ENCODE assay signal across 8 cellular contexts in the genomic region with DNA sequence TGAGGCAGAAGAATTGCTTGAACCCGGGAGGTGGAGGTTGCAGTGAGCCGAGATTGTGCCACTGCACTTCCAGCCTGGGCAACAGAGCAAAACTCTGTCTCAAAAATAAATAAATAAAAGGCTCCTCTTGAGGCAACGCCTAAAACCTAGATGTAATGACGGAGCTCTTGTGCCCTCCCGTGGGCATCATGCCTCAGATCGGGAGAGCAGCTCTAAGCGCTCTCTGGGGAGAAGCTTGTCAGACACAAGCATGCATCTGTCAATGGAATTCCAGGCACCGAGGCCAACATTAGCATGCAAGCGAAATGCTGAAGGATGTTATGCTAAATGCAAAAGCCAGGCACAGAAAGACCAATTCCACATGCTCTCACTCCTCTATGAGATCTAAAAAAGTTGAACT. TPM values are rescaled to one million over a fixed set of nuclear protein-coding genes. Genes with fewer than 3 reads are reported as not detected.
DNase-seq lines count a peak whose midpoint lies in the region; ATAC-seq and TF ChIP-seq lines count a peak whose summit lies in the region.

No MANE protein-coding gene starts in this region.

- H4K20me1 ChIP-seq in IMR-90 (ENCODE audit: insufficient read depth, low read length), result no peaks in the 10 kb centered on the region
- H4K20me1 ChIP-seq in OCI-LY7 (ENCODE audit: insufficient read depth, low read length), result no peaks in the 10 kb centered on the region
- no peaks in the 10 kb centered on the region for H4K20me1 ChIP-seq in osteoblast (ENCODE audit: insufficient read depth, low read length)

- CTCF ChIA-PET in IMR-90 (lab: Yijun Ruan, JAX), result interaction anchor here (0.6 to 1.1 kb wide), 3 partner anchors 11 to 123 kb away, joined by 3 to 4 read pairs (median 3); no protein-coding TSS in a partner anchor
- CTCF ChIA-PET in OCI-LY7 (lab: Charles Lee; ENCODE audit: unreplicated experiment), result no interaction called here
- CTCF ChIA-PET in activated CD8-positive, alpha-beta T cell treated with anti-CD3 and anti-CD28 coated beads for 36 hours (lab: Charles Lee), result no interaction called here

- no peak overlapping the region for H3K14ac ChIP-seq in IMR-90 (replicated peaks; ENCODE audit: low read depth, low read length)

- H3K79me1 ChIP-seq in IMR-90 (ENCODE audit: low read depth in 1 of 2, low read length in 2 of 2), result no peaks in the 10 kb centered on the region

- BruUV-seq in IMR-90 (replicated peaks; lab: Mats Ljungman, UMichigan) (no TSS peak), OCI-LY7 (replicated peaks; lab: Mats Ljungman, UMichigan) (no TSS peak)

- no peak overlapping the region for H3K9ac ChIP-seq in IMR-90 (ENCODE audit: low read depth, low read length)

- TF ChIP-seq POLR2A in IMR-90 (IDR thresholded peaks at IDR 0.05; ENCODE audit: low read depth, low read length) (no peak), sigmoid colon (IDR thresholded peaks at IDR 0.05) (no peak)

- H3K36me3 ChIP-seq in IMR-90 (ENCODE audit: control insufficient read depth, insufficient read depth, low read length) (no peaks in the 10 kb centered on the region), OCI-LY7 (ENCODE audit: insufficient read depth, low read length) (no peaks in the 10 kb centered on the region), osteoblast (ENCODE audit: insufficient read depth, low read length) (no peaks in the 10 kb centered on the region), sigmoid colon (no peaks in the 10 kb centered on the region)

- peak; percentile 61 for TF ChIP-seq RAD21 in IMR-90 (IDR thresholded peaks at IDR 0.05; ENCODE audit: low read length)

- no peaks in the 10 kb centered on the region for H3K27me3 ChIP-seq in IMR-90 (ENCODE audit: control insufficient read depth, insufficient read depth, low read length)
- H3K27me3 ChIP-seq in osteoblast (ENCODE audit: insufficient read depth, low read length), result peaks cover 4% of the 10 kb centered on the region
- peaks cover 0 to 11% (median 0%) of the 10 kb centered on the region in 3 donors for H3K27me3 ChIP-seq in sigmoid colon

- H3K4ac ChIP-seq in IMR-90 (ENCODE audit: low read depth, low read length), result no peak overlapping the region

- H2BK15ac ChIP-seq in IMR-90 (ENCODE audit: low read depth, low read length), result no peak overlapping the region; the same call in 2 of the 3 replicates

- dilution Hi-C loops in IMR-90 (cut with HindIII; ENCODE audit: low sequenced_read_pairs, unreplicated experiment), result no loop called here

- POLR2A ChIA-PET in IMR-90 (lab: Charles Lee; ENCODE audit: unreplicated experiment), result no interaction called here
- POLR2A ChIA-PET in OCI-LY7 (lab: Charles Lee), result interaction anchor here (0.7 kb wide), 1 partner anchor 11 kb away, joined by 4 read pairs; no protein-coding TSS in a partner anchor
- POLR2A ChIA-PET in activated CD8-positive, alpha-beta T cell treated with anti-CD3 and anti-CD28 coated beads for 36 hours (lab: Charles Lee), result no interaction called here

- H3K27ac Mint-ChIP-seq in activated CD8-positive, alpha-beta T cell treated with anti-CD3 and anti-CD28 coated beads for 36 hours, result no peak overlapping the region

- 32% methylated on average over 4 of the region's 9 CpGs; no CpG with 5 or more reads in 1 of the 2 experiments for WGBS in IMR-90 (ENCODE audit: extremely low coverage in 2 of 2, insufficient read length in 1 of 2), 2 experiments
- WGBS in sigmoid colon, 2 donors, result 15 to 45% methylated on average over 9 of the region's 9 CpGs

- peak; percentile 20 for TF ChIP-seq CTCF in 22Rv1 (IDR thresholded peaks at IDR 0.05)
- peak; percentile 50 for TF ChIP-seq CTCF in IMR-90 (conservative IDR thresholded peaks at IDR 0.05; ENCODE audit: low read depth, low read length)
- TF ChIP-seq CTCF in OCI-LY7 (conservative IDR thresholded peaks at IDR 0.05; ENCODE audit: low read length), result 0 out of 2 replicates have a peak, but pooled peaks have one; percentile 18
- peak; percentile 55 for TF ChIP-seq CTCF in osteoblast (IDR thresholded peaks at IDR 0.05; ENCODE audit: extremely low read depth, low read depth, low read length)
- no peak for TF ChIP-seq CTCF in activated CD8-positive, alpha-beta T cell treated with anti-CD3 and anti-CD28 coated beads for 36 hours (IDR thresholded peaks at IDR 0.05)
- TF ChIP-seq CTCF in sigmoid colon (IDR thresholded peaks at IDR 0.05), result no peak

- H3K4me2 ChIP-seq in IMR-90 (ENCODE audit: low read depth, low read length) (no peak overlapping the region), OCI-LY7 (ENCODE audit: low read length) (no peak overlapping the region), osteoblast (ENCODE audit: insufficient read depth, low read length) (no peak overlapping the region)

- no peak overlapping the region for H3K18ac ChIP-seq in IMR-90 (ENCODE audit: low read depth, low read length)

- H3K23ac ChIP-seq in IMR-90 (ENCODE audit: low read depth, low read length), result no peak overlapping the region

- H3K79me2 ChIP-seq in OCI-LY7 (ENCODE audit: insufficient read depth, low read depth, low read length) (no peaks in the 10 kb centered on the region), osteoblast (ENCODE audit: insufficient read depth, low read length) (no peaks in the 10 kb centered on the region)

- H3K4me1 ChIP-seq in IMR-90 (ENCODE audit: control insufficient read depth, insufficient read depth, low read length) (peaks cover 3% of the 10 kb centered on the region), OCI-LY7 (ENCODE audit: insufficient read depth, low read length, poor library complexity, severe bottlenecking) (no peaks in the 10 kb centered on the region), osteoblast (ENCODE audit: insufficient read depth, low read length) (no peaks in the 10 kb centered on the region), sigmoid colon (no peaks in the 10 kb centered on the region)

- in situ Hi-C loops in IMR-90 (cut with MboI; ENCODE audit: low sequenced_read_pairs), result loop anchor here (5.0 to 25.0 kb wide), 2 partner anchors 111 to 431 kb away; no protein-coding TSS in a partner anchor

- no peak overlapping the region for H2AK5ac ChIP-seq in IMR-90 (ENCODE audit: low read depth, low read length)

- H3K4me3 Mint-ChIP-seq in activated CD8-positive, alpha-beta T cell treated with anti-CD3 and anti-CD28 coated beads for 36 hours, result no peak overlapping the region

- peak; percentile 66 for DNase-seq in IMR-90
- no peak for DNase-seq in OCI-LY7 (ENCODE audit: low spot score)
- peak; percentile 66 for DNase-seq in epidermal melanocyte (ENCODE audit: insufficient read length, low spot score)
- peak; percentile 79 for DNase-seq in osteoblast (ENCODE audit: insufficient read length, low spot score, missing footprints)
- DNase-seq in activated CD8-positive, alpha-beta memory T cell treated with anti-CD3 and anti-CD28 coated beads for 24 hours, result no peak
- DNase-seq in activated CD8-positive, alpha-beta T cell treated with anti-CD3 and anti-CD28 coated beads for 36 hours, result no peak
- DNase-seq in sigmoid colon, result no peak

- no peak overlapping the region for H2BK5ac ChIP-seq in IMR-90 (ENCODE audit: low read depth, low read length, poor library complexity, severe bottlenecking)

- peaks cover 4% of the 10 kb centered on the region for H3K9me3 ChIP-seq in IMR-90 (ENCODE audit: control insufficient read depth, insufficient read depth, low read length)
- H3K9me3 ChIP-seq in OCI-LY7 (ENCODE audit: low read length), result no peaks in the 10 kb centered on the region
- H3K9me3 ChIP-seq in osteoblast (ENCODE audit: low read depth, low read length), result peaks cover 7% of the 10 kb centered on the region
- no peaks in the 10 kb centered on the region for H3K9me3 ChIP-seq in sigmoid colon

- H3K4me3 ChIP-seq in IMR-90 (ENCODE audit: insufficient read depth, low read depth, low read length), result no peak overlapping the region
- no peak overlapping the region for H3K4me3 ChIP-seq in OCI-LY7 (ENCODE audit: low read depth, low read length, poor library complexity, severe bottlenecking)
- H3K4me3 ChIP-seq in osteoblast (ENCODE audit: insufficient read depth, low read length), result no peak overlapping the region
- H3K4me3 ChIP-seq in sigmoid colon, result no peak overlapping the region

- peaks cover 5% of the 10 kb centered on the region for H3K9me3 Mint-ChIP-seq in activated CD8-positive, alpha-beta T cell treated with anti-CD3 and anti-CD28 coated beads for 36 hours

- H3K4me1 Mint-ChIP-seq in activated CD8-positive, alpha-beta T cell treated with anti-CD3 and anti-CD28 coated beads for 36 hours (ENCODE audit: low read depth), result no peaks in the 10 kb centered on the region

- no peak overlapping the region for H2BK120ac ChIP-seq in IMR-90 (ENCODE audit: low read depth, low read length)

- no peaks in the 10 kb centered on the region for H3K9me1 ChIP-seq in IMR-90 (ENCODE audit: insufficient read depth, low read length)

- peak; percentile 75 for ATAC-seq in IMR-90 (ENCODE audit: low read depth)
- ATAC-seq in activated CD8-positive, alpha-beta T cell treated with anti-CD3 and anti-CD28 coated beads for 36 hours, result no peak

- no peak overlapping the region for H4K91ac ChIP-seq in IMR-90 (ENCODE audit: insufficient read depth, low read depth, low read length)

- no peak for TF ChIP-seq EP300 in sigmoid colon (IDR thresholded peaks at IDR 0.05)

- no peak overlapping the region for H2AK9ac ChIP-seq in IMR-90 (replicated peaks; ENCODE audit: low read depth, low read length, poor library complexity)

- H4K5ac ChIP-seq in IMR-90 (ENCODE audit: low read depth, low read length), result no peak overlapping the region

- H2AFZ ChIP-seq in IMR-90 (replicated peaks; ENCODE audit: low read length, poor library complexity) (peak overlapping the region; percentile 72), OCI-LY7 (ENCODE audit: low read length) (no peak overlapping the region), osteoblast (ENCODE audit: low read length) (no peak overlapping the region)

- H2BK20ac ChIP-seq in IMR-90 (ENCODE audit: low read depth, low read length), result no peak overlapping the region

- no peak overlapping the region for H3K56ac ChIP-seq in IMR-90 (ENCODE audit: extremely low read depth, insufficient read depth, low read length)

- H3K27me3 Mint-ChIP-seq in activated CD8-positive, alpha-beta T cell treated with anti-CD3 and anti-CD28 coated beads for 36 hours, result peaks cover 6% of the 10 kb centered on the region

- H3K27ac ChIP-seq in 22Rv1 (no peak overlapping the region), IMR-90 (ENCODE audit: insufficient read depth, low read length) (no peak overlapping the region), OCI-LY7 (ENCODE audit: low read depth, low read length, poor library complexity, severe bottlenecking) (no peak overlapping the region), osteoblast (ENCODE audit: low read depth, low read length) (no peak overlapping the region), sigmoid colon (no peak overlapping the region)

- intact Hi-C loops in IMR-90 (cut with micrococcal nuclease) (no loop called here), OCI-LY7 (cut with micrococcal nuclease; ENCODE audit: unreplicated experiment) (no loop called here), sigmoid colon (cut with DNase I) (loop anchor here (5.0 to 10.0 kb wide), 2 partner anchors 121 to 444 kb away; no protein-coding TSS in a partner anchor)
- intact Hi-C loops in activated CD8-positive, alpha-beta T cell treated with anti-CD3 and anti-CD28 coated beads for 36 hours (cut with micrococcal nuclease), result no loop called here

- H3K9me2 ChIP-seq in OCI-LY7 (ENCODE audit: insufficient read depth, low read length), result no peaks in the 10 kb centered on the region

- H3K36me3 Mint-ChIP-seq in activated CD8-positive, alpha-beta T cell treated with anti-CD3 and anti-CD28 coated beads for 36 hours (ENCODE audit: low read depth), result no peaks in the 10 kb centered on the region

- no peak overlapping the region for H4K8ac ChIP-seq in IMR-90 (ENCODE audit: low read depth in 2 of 2, low read length in 2 of 2)

RNA-seq across cellular contexts. Expression of a gene that starts 45.6 kb away (rescaled TPM):
- total RNA-seq in IMR-90 (2012; rRNA removed), result 26.7 and 28.9 TPM in 2 replicates
- polyA plus RNA-seq in IMR-90 (2012; rRNA removed), result 37.6 and 45.5 TPM in 2 replicates
- 29.4 and 32.6 TPM in 2 replicates for polyA plus RNA-seq in IMR-90 (2012; cell fraction: cytosol; rRNA removed)
- 200 and 405 TPM in 2 replicates for polyA plus RNA-seq in IMR-90 (2012; cell fraction: nucleus; rRNA removed; ENCODE audit: low replicate concordance)
- 27.3 and 33.4 TPM in 2 replicates for total RNA-seq in OCI-LY7 (2014; rRNA removed; shearing (Covaris generic))
- total RNA-seq in OCI-LY7 (2022), result 23.4 and 27.1 TPM in 2 replicates
- total RNA-seq in osteoblast, result 33.7 and 35.4 TPM in 2 replicates
- total RNA-seq in activated CD8-positive, alpha-beta T cell treated with anti-CD3 and anti-CD28 coated beads for 36 hours, result 10 to 100 TPM; 37.1 to 40.8 TPM
- 10 to 100 TPM; 26.2 to 70.9 (median 41.3) TPM for total RNA-seq in sigmoid colon
- 10 to 100 TPM in 2 of 3 donors, 1 to 10 TPM in 1; 5.8 to 27.4 (median 12.0) TPM for polyA plus RNA-seq in sigmoid colon

RNA-seq across cellular contexts. Expression of a gene that starts 55.5 kb away (rescaled TPM):
- total RNA-seq in IMR-90 (2012; rRNA removed) (61.3 and 68.3 TPM in 2 replicates), OCI-LY7 (2022) (80.3 and 90.1 TPM in 2 replicates), osteoblast (33.3 and 34.8 TPM in 2 replicates), sigmoid colon (100 to 1,000 TPM; 139 to 229 (median 198) TPM)
- polyA plus RNA-seq in IMR-90 (2012; rRNA removed) (290 and 349 TPM in 2 replicates), sigmoid colon (100 to 1,000 TPM; 105 to 133 (median 113) TPM)
- 572 and 791 TPM in 2 replicates for polyA plus RNA-seq in IMR-90 (2012; cell fraction: cytosol; rRNA removed)
- 129 and 215 TPM in 2 replicates for polyA plus RNA-seq in IMR-90 (2012; cell fraction: nucleus; rRNA removed; ENCODE audit: low replicate concordance)
- 162 and 177 TPM in 2 replicates for total RNA-seq in OCI-LY7 (2014; rRNA removed; shearing (Covaris generic))
- total RNA-seq in activated CD8-positive, alpha-beta T cell treated with anti-CD3 and anti-CD28 coated beads for 36 hours, result 100 to 1,000 TPM; 120 to 128 TPM

Comparison
In these comparisons a context has a peak if more than half of its experiments do, and no peak if none do; other contexts are left out.
1. CTCF ChIP-seq: peak in 22Rv1 (single experiment), IMR-90 (single experiment), OCI-LY7 (single experiment) and osteoblast (single experiment); none in activated CD8-positive, alpha-beta T cell treated with anti-CD3 and anti-CD28 coated beads for 36 hours (single experiment) and sigmoid colon (0 of 4).
2. DNase-seq: peak in IMR-90 (single experiment), epidermal melanocyte (single experiment) and osteoblast (single experiment); none in OCI-LY7 (single experiment), activated CD8-positive, alpha-beta memory T cell treated with anti-CD3 and anti-CD28 coated beads for 24 hours (single experiment), activated CD8-positive, alpha-beta T cell treated with anti-CD3 and anti-CD28 coated beads for 36 hours (single experiment) and sigmoid colon (single experiment).